Comparison of ENCODE assay signal across 31 cellular contexts in the genomic region with DNA sequence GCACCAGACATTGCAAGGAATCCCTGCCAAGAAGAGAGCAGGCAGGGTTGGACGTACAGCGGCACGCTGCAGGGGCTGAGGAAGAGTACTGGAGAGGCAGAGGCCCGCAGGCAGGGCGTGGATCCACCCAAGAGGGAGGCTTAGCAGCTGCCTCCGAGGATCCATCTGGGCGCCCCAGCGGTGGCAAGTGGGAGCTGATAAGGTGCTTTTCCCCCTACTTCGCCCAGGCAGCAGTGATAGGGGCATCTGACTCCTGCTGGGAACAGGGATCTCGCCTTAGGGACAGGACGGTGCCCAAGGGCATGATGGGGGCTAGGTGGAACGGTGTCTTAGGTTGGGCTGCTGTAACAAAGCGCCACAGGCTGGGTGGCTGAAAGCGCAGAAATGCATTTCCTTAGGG.
DNase-seq lines count a peak whose midpoint lies in the region; ATAC-seq and TF ChIP-seq lines count a peak whose summit lies in the region.
"Had no signal": no experiment of that assay in that cellular context is flagged by ENCODE, and none has a peak within 500 bp of the region (broad histone marks: within the 10 kb centered on the region; RNA-seq: fewer than 3 reads in every experiment).

No MANE protein-coding gene starts in this region.

- no peak overlapping the region for H2BK120ac ChIP-seq in IMR-90 (ENCODE audit: low read depth, low read length)

- TF ChIP-seq POLR2A in IMR-90 (IDR thresholded peaks at IDR 0.05; ENCODE audit: low read depth, low read length), result no peak
- TF ChIP-seq POLR2A in stomach (IDR thresholded peaks at IDR 0.05), result no peak

- H3K79me1 ChIP-seq in IMR-90 (ENCODE audit: low read depth in 1 of 2, low read length in 2 of 2), result no peaks in the 10 kb centered on the region

- no peak overlapping the region for H4K91ac ChIP-seq in IMR-90 (ENCODE audit: insufficient read depth, low read depth, low read length)

- H3K56ac ChIP-seq in IMR-90 (ENCODE audit: extremely low read depth, insufficient read depth, low read length), result no peak overlapping the region

- TF ChIP-seq RAD21 in IMR-90 (IDR thresholded peaks at IDR 0.05; ENCODE audit: low read length), result no peak

- dilution Hi-C loops in IMR-90 (cut with HindIII; ENCODE audit: low sequenced_read_pairs, unreplicated experiment), result no loop called here

- H3K27me3 ChIP-seq in IMR-90 (ENCODE audit: control insufficient read depth, insufficient read depth, low read length), result no peaks in the 10 kb centered on the region
- no peaks in the 10 kb centered on the region for H3K27me3 ChIP-seq in left lung
- H3K27me3 ChIP-seq in stomach, result no peaks in the 10 kb centered on the region
- H3K27me3 ChIP-seq: esophagus squamous epithelium, heart left ventricle had no signal

- no TSS peak for BruUV-seq in IMR-90 (replicated peaks; lab: Mats Ljungman, UMichigan)

- CTCF ChIA-PET in activated CD8-positive, alpha-beta memory T cell treated with anti-CD3 and anti-CD28 coated beads, Interleukin-2, amount 10 ng/mL, durations not matched to agents 7 days and 5 days (lab: Charles Lee), result no interaction called here
- CTCF ChIA-PET in IMR-90 (lab: Yijun Ruan, JAX), result no interaction called here

- H3K4me1 ChIP-seq in IMR-90 (ENCODE audit: control insufficient read depth, insufficient read depth, low read length) (no peaks in the 10 kb centered on the region; the same call in 1 of the 2 replicates), left lung (peaks cover 0 to 8% of the 10 kb centered on the region in 2 donors), stomach (peaks cover 0 to 10% (median 7%) of the 10 kb centered on the region in 4 donors)
- H3K4me1 ChIP-seq: parathyroid adenoma had no signal

- in situ Hi-C loops in IMR-90 (cut with MboI; ENCODE audit: low sequenced_read_pairs), result no loop called here

- TF ChIP-seq EP300 in stomach (IDR thresholded peaks at IDR 0.05), result no peak

- ATAC-seq in activated CD8-positive, alpha-beta memory T cell treated with anti-CD3 and anti-CD28 coated beads, Interleukin-2, amount 10 ng/mL, durations not matched to agents 7 days and 5 days, result no peak
- ATAC-seq in IMR-90 (ENCODE audit: low read depth) (no peak), left lung (no peak), GM18861 (IDR thresholded peaks at IDR 0.05; ENCODE audit: unreplicated experiment) (no peak)
- ATAC-seq: heart left ventricle, SK-N-SH treated with all-trans-retinoic acid at 6 μM for 48 hours had no signal

- H4K8ac ChIP-seq in IMR-90 (ENCODE audit: low read depth in 2 of 2, low read length in 2 of 2), result no peak overlapping the region

- H2BK20ac ChIP-seq in IMR-90 (ENCODE audit: low read depth, low read length), result no peak overlapping the region

- no peak overlapping the region for H3K4me3 Mint-ChIP-seq in activated CD8-positive, alpha-beta memory T cell treated with anti-CD3 and anti-CD28 coated beads, Interleukin-2, amount 10 ng/mL, durations not matched to agents 7 days and 5 days
- H3K4me3 Mint-ChIP-seq: activated B cell treated with CpG ODN at 0.5 μM for 24 hours; brain; HFFc6; neural crest cell; T-helper 1 cell treated with Interleukin-12 subunit alpha and Interleukin-12 subunit beta and Interleukin-4 antibody, amounts not matched to agents 30 μg/mL and 1 μg/mL, for 36 hours; type B pancreatic cell had no signal

- H2AK9ac ChIP-seq in IMR-90 (replicated peaks; ENCODE audit: low read depth, low read length, poor library complexity), result peak overlapping the region; percentile 66

- H3K27ac ChIP-seq in IMR-90 (ENCODE audit: insufficient read depth, low read length) (no peak overlapping the region), left lung (no peak overlapping the region), stomach (no peak overlapping the region)
- H3K27ac ChIP-seq: esophagus squamous epithelium, GM23248, heart left ventricle, parathyroid adenoma had no signal

- no peaks in the 10 kb centered on the region for H3K36me3 Mint-ChIP-seq in activated CD8-positive, alpha-beta memory T cell treated with anti-CD3 and anti-CD28 coated beads, Interleukin-2, amount 10 ng/mL, durations not matched to agents 7 days and 5 days
- H3K36me3 Mint-ChIP-seq: brain, type B pancreatic cell had no signal

- peaks cover 6% of the 10 kb centered on the region; the same call in 1 of the 2 replicates for H3K9me1 ChIP-seq in IMR-90 (ENCODE audit: insufficient read depth, low read length)

- H3K36me3 ChIP-seq in IMR-90 (ENCODE audit: control insufficient read depth, insufficient read depth, low read length) (no peaks in the 10 kb centered on the region), left lung (no peaks in the 10 kb centered on the region), stomach (no peaks in the 10 kb centered on the region)
- H3K36me3 ChIP-seq: esophagus squamous epithelium, heart left ventricle had no signal

- H4K5ac ChIP-seq in IMR-90 (ENCODE audit: low read depth, low read length), result no peak overlapping the region

- no peaks in the 10 kb centered on the region for H3K9me3 Mint-ChIP-seq in activated CD8-positive, alpha-beta memory T cell treated with anti-CD3 and anti-CD28 coated beads, Interleukin-2, amount 10 ng/mL, durations not matched to agents 7 days and 5 days (ENCODE audit: low read depth)
- H3K9me3 Mint-ChIP-seq: activated B cell treated with CpG ODN at 0.5 μM for 24 hours; HFFc6; neural crest cell; T-helper 1 cell treated with Interleukin-12 subunit alpha and Interleukin-12 subunit beta and Interleukin-4 antibody, amounts not matched to agents 30 μg/mL and 1 μg/mL, for 36 hours; type B pancreatic cell had no signal

- H3K4me2 ChIP-seq in IMR-90 (ENCODE audit: low read depth, low read length), result no peak overlapping the region

- H4K20me1 ChIP-seq in IMR-90 (ENCODE audit: insufficient read depth, low read length), result no peaks in the 10 kb centered on the region

- no peak overlapping the region for H2BK15ac ChIP-seq in IMR-90 (ENCODE audit: low read depth, low read length)

- no peak overlapping the region for H3K14ac ChIP-seq in IMR-90 (replicated peaks; ENCODE audit: low read depth, low read length)

- peaks cover 10% of the 10 kb centered on the region for H3K27me3 Mint-ChIP-seq in activated CD8-positive, alpha-beta memory T cell treated with anti-CD3 and anti-CD28 coated beads, Interleukin-2, amount 10 ng/mL, durations not matched to agents 7 days and 5 days
- H3K27me3 Mint-ChIP-seq: activated B cell treated with CpG ODN at 0.5 μM for 24 hours, type B pancreatic cell had no signal

- TF ChIP-seq CTCF in IMR-90 (conservative IDR thresholded peaks at IDR 0.05; ENCODE audit: low read depth, low read length) (no peak), left lung (IDR thresholded peaks at IDR 0.05) (no peak), stomach (IDR thresholded peaks at IDR 0.05) (no peak)

- no peak overlapping the region for H2AK5ac ChIP-seq in IMR-90 (ENCODE audit: low read depth, low read length)

- no peak overlapping the region for H2BK5ac ChIP-seq in IMR-90 (ENCODE audit: low read depth, low read length, poor library complexity, severe bottlenecking)

- peaks cover 3% of the 10 kb centered on the region for H3K4me1 Mint-ChIP-seq in activated CD8-positive, alpha-beta memory T cell treated with anti-CD3 and anti-CD28 coated beads, Interleukin-2, amount 10 ng/mL, durations not matched to agents 7 days and 5 days
- H3K4me1 Mint-ChIP-seq: activated B cell treated with CpG ODN at 0.5 μM for 24 hours had no signal

- no peak overlapping the region for H3K27ac Mint-ChIP-seq in activated CD8-positive, alpha-beta memory T cell treated with anti-CD3 and anti-CD28 coated beads, Interleukin-2, amount 10 ng/mL, durations not matched to agents 7 days and 5 days
- H3K27ac Mint-ChIP-seq: activated B cell treated with CpG ODN at 0.5 μM for 24 hours; brain; HFFc6; T-helper 1 cell treated with Interleukin-12 subunit alpha and Interleukin-12 subunit beta and Interleukin-4 antibody, amounts not matched to agents 30 μg/mL and 1 μg/mL, for 36 hours; type B pancreatic cell had no signal

- H3K9me3 ChIP-seq in IMR-90 (ENCODE audit: control insufficient read depth, insufficient read depth, low read length), result no peaks in the 10 kb centered on the region
- no peaks in the 10 kb centered on the region for H3K9me3 ChIP-seq in left lung
- H3K9me3 ChIP-seq in stomach, result no peaks in the 10 kb centered on the region
- H3K9me3 ChIP-seq: esophagus squamous epithelium, heart left ventricle had no signal

- peak; percentile 9 for DNase-seq in activated CD8-positive, alpha-beta memory T cell treated with anti-CD3 and anti-CD28 coated beads, Interleukin-2, amount 50 U/mL, for 4 hours
- DNase-seq in activated CD8-positive, alpha-beta memory T cell treated with anti-CD3 and anti-CD28 coated beads, Interleukin-2, amount 10 ng/mL, durations not matched to agents 7 days and 5 days, result no peak
- DNase-seq in IMR-90, result no peak
- peak; percentile 19 to 65 for DNase-seq in left lung
- peak; percentile 20 for DNase-seq in stomach
- no peak for DNase-seq in stimulated activated CD8-positive, alpha-beta memory T cell treated with anti-CD3 and anti-CD28 coated beads, Interleukin-4, amount 100 ng/mL, for 48 hours
- DNase-seq in NCI-H1417 (lab: John Stamatoyannopoulos, UW), result no peak
- DNase-seq: activated B cell treated with CpG ODN at 0.5 μM for 24 hours; activated CD4-positive, alpha-beta T cell treated with anti-CD3 and anti-CD28 coated beads, Interleukin-2, amount 50 U/mL, for 1 hour; activated naive CD4-positive, alpha-beta T cell; activated T-cell treated with anti-CD3 and anti-CD28 coated beads, Interleukin-2, amount 50 U/mL, for 48 hours; DMS79 treated with DMSO at 0.1 percent for 48 hours; esophagus squamous epithelium; foreskin melanocyte; GF-D8; GM23248; HFFc6; KG1; kidney glomerular epithelial cell; NCI-H1092 treated with DMSO at 0.1 percent for 48 hours; NCI-H2029; NCI-H524; NK-92 treated with Interleukin-12 subunit alpha and Interleukin-12 subunit beta, amount 100 ng/mL, for 24 hours had no signal

- no peak overlapping the region for H2AFZ ChIP-seq in IMR-90 (replicated peaks; ENCODE audit: low read length, poor library complexity)
- H2AFZ ChIP-seq: GM23248, parathyroid adenoma had no signal

- no peak overlapping the region for H3K4me3 ChIP-seq in IMR-90 (ENCODE audit: insufficient read depth, low read depth, low read length)
- H3K4me3 ChIP-seq in left lung, result no peak overlapping the region
- no peak overlapping the region for H3K4me3 ChIP-seq in stomach
- H3K4me3 ChIP-seq: esophagus squamous epithelium, GM23248, heart left ventricle had no signal

- H3K4ac ChIP-seq in IMR-90 (ENCODE audit: low read depth, low read length), result no peak overlapping the region

- POLR2A ChIA-PET in IMR-90 (lab: Charles Lee; ENCODE audit: unreplicated experiment), result no interaction called here

- 97% methylated on average over 5 of the region's 14 CpGs; no CpG with 5 or more reads in 1 of the 2 experiments for WGBS in IMR-90 (ENCODE audit: extremely low coverage in 2 of 2, insufficient read length in 1 of 2), 2 experiments
- WGBS in stomach, 5 donors, result 82 to 91% (median 89%) methylated on average over 14 of the region's 14 CpGs

- no peak overlapping the region for H3K18ac ChIP-seq in IMR-90 (ENCODE audit: low read depth, low read length)

- no peak overlapping the region for H3K23ac ChIP-seq in IMR-90 (ENCODE audit: low read depth, low read length)

- intact Hi-C loops in IMR-90 (cut with micrococcal nuclease), result no loop called here
- intact Hi-C loops in left lung (cut with DNase I), result no loop called here
- intact Hi-C loops in stomach (cut with DNase I; ENCODE audit: low total_unique reads), result no loop called here

- H3K9ac ChIP-seq in IMR-90 (ENCODE audit: low read depth, low read length), result no peak overlapping the region
- H3K9ac ChIP-seq: GM23248, parathyroid adenoma had no signal

Comparison
In these comparisons a context has a peak if more than half of its experiments do, and no peak if none do; other contexts are left out.
1. DNase-seq: peak in activated CD8-positive, alpha-beta memory T cell treated with anti-CD3 and anti-CD28 coated beads, Interleukin-2, amount 50 U/mL, for 4 hours (single experiment), left lung (2 of 2) and stomach (single experiment); none in activated CD8-positive, alpha-beta memory T cell treated with anti-CD3 and anti-CD28 coated beads, Interleukin-2, amount 10 ng/mL, durations not matched to agents 7 days and 5 days (single experiment), IMR-90 (single experiment), stimulated activated CD8-positive, alpha-beta memory T cell treated with anti-CD3 and anti-CD28 coated beads, Interleukin-4, amount 100 ng/mL, for 48 hours (single experiment) and NCI-H1417 (0 of 3).